Comparison of ENCODE assay signal across 16 cellular contexts in genomic region chr6:11754625-11755289, GRCh38. TPM values are rescaled to one million over a fixed set of nuclear protein-coding genes. Genes with fewer than 3 reads are reported as not detected.
DNase-seq lines count a peak whose midpoint lies in the region; ATAC-seq, FAIRE-seq and TF ChIP-seq lines count a peak whose summit lies in the region.
"Had no signal": no experiment of that assay in that cellular context is flagged by ENCODE, and none has a peak within 500 bp of the region (broad histone marks: within the 10 kb centered on the region; RNA-seq: fewer than 3 reads in every experiment).

No MANE protein-coding gene starts in this region.

- CTCF ChIA-PET in endothelial cell of umbilical vein (lab: Charles Lee): interaction anchor here (1.1 to 1.7 kb wide), 2 partner anchors 15 to 479 kb away, joined by 4 read pairs; no protein-coding TSS in a partner anchor

- H3K9me3 ChIP-seq in MG63 (peaks cover 5% of the 10 kb centered on the region; the same call in 1 of the 2 replicates), endothelial cell of umbilical vein (replicated peaks; ENCODE audit: control insufficient read depth, insufficient read depth, low read length) (no peaks in the 10 kb centered on the region), body of pancreas (no peaks in the 10 kb centered on the region)
- H3K9me3 ChIP-seq: adrenal gland, colonic mucosa had no signal

- H4K20me1 ChIP-seq in endothelial cell of umbilical vein (replicated peaks; ENCODE audit: control insufficient read depth, extremely low read depth, insufficient read depth, low read length): no peaks in the 10 kb centered on the region

- H3K27me3 ChIP-seq in MG63: no peaks in the 10 kb centered on the region
- H3K27me3 ChIP-seq in endothelial cell of umbilical vein (ENCODE audit: control insufficient read depth in 2 of 2, insufficient read depth in 2 of 2, low read length in 2 of 2): no peaks in the 10 kb centered on the region
- no peaks in the 10 kb centered on the region for H3K27me3 ChIP-seq in body of pancreas
- H3K27me3 ChIP-seq: adrenal gland, colonic mucosa, hepatocyte had no signal

- H3K27ac ChIP-seq in endothelial cell of umbilical vein (ENCODE audit: insufficient read depth, low read depth, low read length) (peak overlapping the region; percentile 69), body of pancreas (no peak overlapping the region)
- H3K27ac ChIP-seq: adrenal gland, colonic mucosa, hepatocyte, parathyroid adenoma, VCaP had no signal

- H3K9ac ChIP-seq in endothelial cell of umbilical vein (replicated peaks; ENCODE audit: extremely low read depth, insufficient read depth, low read length): peak overlapping the region; percentile 20
- H3K9ac ChIP-seq: parathyroid adenoma had no signal

- peak; percentile 82 for FAIRE-seq in endothelial cell of umbilical vein (lab: Jason Lieb, UNC)
- FAIRE-seq: H1 had no signal

- H3K4me2 ChIP-seq in endothelial cell of umbilical vein (ENCODE audit: insufficient read depth, low read length): peak overlapping the region; percentile 25
- H3K4me2 ChIP-seq: hepatocyte had no signal

- WGBS in body of pancreas, 2 donors: 83 to 86% methylated on average over 7 of the region's 7 CpGs

- ATAC-seq in GM19324 (IDR thresholded peaks at IDR 0.05; ENCODE audit: low FRiP score, unreplicated experiment) (no peak), GM18867 (IDR thresholded peaks at IDR 0.05; ENCODE audit: unreplicated experiment) (no peak), GM21515 (IDR thresholded peaks at IDR 0.05; ENCODE audit: unreplicated experiment) (no peak), body of pancreas (no peak)

- dilution Hi-C loops in endothelial cell of umbilical vein (cut with MboI; ENCODE audit: extremely low pct_ligation_motif_present, low sequenced_read_pairs): loop anchor here (25.0 kb wide), 1 partner anchor 533 kb away; the partner anchor contains the start of gene EDN1

- TF ChIP-seq CTCF in endothelial cell of umbilical vein (IDR thresholded peaks at IDR 0.05; ENCODE audit: extremely low read depth in 1 of 2, insufficient read depth in 1 of 2, low read depth in 1 of 2, low read length in 2 of 2): no peak
- TF ChIP-seq CTCF in body of pancreas (IDR thresholded peaks at IDR 0.05): no peak

- H3K9me1 ChIP-seq in endothelial cell of umbilical vein (replicated peaks; ENCODE audit: control insufficient read depth, extremely low read depth, insufficient read depth, low read length): no peaks in the 10 kb centered on the region

- H3K4me3 ChIP-seq in MG63 (no peak overlapping the region), endothelial cell of umbilical vein (replicated peaks in 1 of 3; ENCODE audit: insufficient read depth in 1 of 3, low read depth in 1 of 3, low read length in 3 of 3) (peak overlapping the region in 1 of 3 experiments; percentile 85), body of pancreas (no peak overlapping the region)
- H3K4me3 ChIP-seq: adrenal gland, colonic mucosa, hepatocyte had no signal

- H3K4me1 ChIP-seq in endothelial cell of umbilical vein (ENCODE audit: control insufficient read depth, extremely low read depth, insufficient read depth, low read length) (peaks cover 10% of the 10 kb centered on the region), body of pancreas (peaks cover 17% of the 10 kb centered on the region)
- H3K4me1 ChIP-seq: colonic mucosa had no signal

- no peak for TF ChIP-seq POLR2A in endothelial cell of umbilical vein (IDR thresholded peaks at IDR 0.05; ENCODE audit: low read depth, low read length)
- TF ChIP-seq POLR2A in body of pancreas (IDR thresholded peaks at IDR 0.05): no peak

- peaks cover 51% of the 10 kb centered on the region for H3K79me2 ChIP-seq in endothelial cell of umbilical vein (ENCODE audit: control insufficient read depth, insufficient read depth, low read length)
- H3K79me2 ChIP-seq: hepatocyte, parathyroid adenoma had no signal

- peak overlapping the region; percentile 38 for H2AFZ ChIP-seq in endothelial cell of umbilical vein (ENCODE audit: low read depth, low read length)
- H2AFZ ChIP-seq: hepatocyte, parathyroid adenoma had no signal

- no peaks in the 10 kb centered on the region; the same call in 1 of the 2 replicates for H3K36me3 ChIP-seq in MG63
- no peaks in the 10 kb centered on the region for H3K36me3 ChIP-seq in endothelial cell of umbilical vein (ENCODE audit: control insufficient read depth in 2 of 2, extremely low read depth in 1 of 2, insufficient read depth in 2 of 2, low read length in 2 of 2)
- no peaks in the 10 kb centered on the region for H3K36me3 ChIP-seq in body of pancreas (replicated peaks in 1 of 2; ENCODE audit: insufficient read depth in 1 of 2, low read depth in 2 of 2)
- H3K36me3 ChIP-seq: adrenal gland, colonic mucosa had no signal

- BruUV-seq in endothelial cell of umbilical vein (replicated peaks; lab: Mats Ljungman, UMichigan): TSS peak; percentile 76

- DNase-seq in EH (ENCODE audit: low read depth) (peak; percentile 45), MG63 (peak; percentile 75), endothelial cell of umbilical vein (ENCODE audit: low read depth, low spot score) (peak; percentile 72), renal cortical epithelial cell (ENCODE audit: low read depth) (peak; percentile 73), body of pancreas (no peak)
- DNase-seq: colonic mucosa, NCI-H2081, NCI-H526 treated with DMSO at 0.1 percent for 48 hours had no signal

- intact Hi-C loops in endothelial cell of umbilical vein (cut with micrococcal nuclease) (no loop called here), body of pancreas (cut with DNase I) (no loop called here)

- POLR2A ChIA-PET in endothelial cell of umbilical vein (lab: Charles Lee): interaction anchor here (0.6 kb wide), 1 partner anchor 21 kb away, joined by 3 read pairs; no protein-coding TSS in a partner anchor

TF ChIP-seq in endothelial cell of umbilical vein, 7 proteins besides CTCF, POLR2A, EP300 and RAD21:
- no peak for TF ChIP-seq MAX (IDR thresholded peaks at IDR 0.05; ENCODE audit: insufficient read depth, insufficient read length)
- no peak for TF ChIP-seq MYC (IDR thresholded peaks at IDR 0.05; ENCODE audit: low read depth, low read length)
- TF ChIP-seq EZH2 (IDR thresholded peaks at IDR 0.05; ENCODE audit: borderline replicate concordance, low read depth, low read length, severe bottlenecking): no peak
- no peak for TF ChIP-seq JUN (IDR thresholded peaks at IDR 0.05; ENCODE audit: borderline replicate concordance, insufficient read depth, insufficient read length, low read depth)
- peak; percentile 36 for TF ChIP-seq POLR2AphosphoS5 (IDR thresholded peaks at IDR 0.05; ENCODE audit: insufficient read depth, low read depth, low read length)
- peak; percentile 71 for TF ChIP-seq FOS (IDR thresholded peaks at IDR 0.05; ENCODE audit: borderline replicate concordance, insufficient read depth, low read length)
- no peak for TF ChIP-seq GATA2 (IDR thresholded peaks at IDR 0.05; ENCODE audit: insufficient read depth, insufficient read length, low read depth, low read length)
TF ChIP-seq in endothelial cell of umbilical vein: peak in this region for 2.

RNA-seq across cellular contexts. Expression of gene ADTRP, which starts 23.8 kb away (rescaled TPM):
- total RNA-seq in MG63 (2014; rRNA removed; shearing (Covaris generic); ENCODE audit: low replicate concordance): 1.5 and 2.1 TPM in 2 replicates
- 3.3 and 5.6 TPM in 2 replicates for total RNA-seq in endothelial cell of umbilical vein
- 3.6 and 4.4 TPM in 2 replicates for polyA plus RNA-seq in endothelial cell of umbilical vein
- polyA plus RNA-seq in endothelial cell of umbilical vein (2011; cell fraction: cytosol; rRNA removed): 3.3 and 5.0 TPM in 2 replicates
- polyA plus RNA-seq in endothelial cell of umbilical vein (2011; cell fraction: nucleus; rRNA removed): 5.1 and 7.4 TPM in 2 replicates
- 29.6 and 35.6 TPM in 2 replicates for polyA plus RNA-seq in endothelial cell of umbilical vein (2012)
- 6.7 and 10.3 TPM in 2 replicates for polyA minus RNA-seq in endothelial cell of umbilical vein
- not detected for polyA minus RNA-seq in endothelial cell of umbilical vein (2011; cell fraction: cytosol; rRNA and poly(A)+ RNA removed)
- 2.2 and 4.6 TPM in 2 replicates for polyA minus RNA-seq in endothelial cell of umbilical vein (2011; cell fraction: nucleus; rRNA and poly(A)+ RNA removed)
- 1.4 and 7.1 TPM in 2 replicates for total RNA-seq in renal cortical epithelial cell
- not detected for total RNA-seq in body of pancreas

Comparison
In these comparisons a context has a peak if more than half of its experiments do, and no peak if none do; other contexts are left out.
1. DNase-seq: peak in EH (single experiment), MG63 (single experiment), endothelial cell of umbilical vein (single experiment) and renal cortical epithelial cell (single experiment); none in body of pancreas (0 of 4).